Comparison of ENCODE assay signal across 8 cellular contexts in the genomic region with DNA sequence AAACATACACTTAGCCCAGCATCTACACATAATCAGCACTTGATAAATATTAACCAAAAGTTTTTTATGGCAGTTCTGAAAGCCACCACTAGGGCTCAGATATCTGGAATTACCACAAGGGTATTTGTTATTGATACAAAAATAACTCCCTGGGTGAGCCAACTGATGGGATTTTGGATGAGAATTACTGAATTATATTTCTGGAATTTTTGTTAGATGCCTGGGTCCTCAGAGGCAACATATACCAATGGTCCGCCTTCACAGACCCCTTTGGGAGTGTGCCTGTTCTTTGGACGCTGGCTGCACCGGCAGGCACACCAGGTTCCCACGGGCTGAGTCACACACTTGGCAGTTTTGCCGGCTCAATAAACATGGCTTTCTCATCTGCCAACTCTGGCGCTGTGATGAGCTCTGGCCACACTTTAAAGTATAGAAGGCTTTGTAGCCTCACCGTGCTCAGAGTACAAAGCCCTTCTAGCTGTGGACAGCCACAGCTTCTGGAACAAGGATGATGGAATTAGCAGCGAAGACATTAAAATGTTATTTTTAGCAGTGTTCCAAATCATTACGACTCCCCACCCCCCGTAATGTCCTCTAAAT. TPM values are rescaled to one million over a fixed set of nuclear protein-coding genes. Genes with fewer than 3 reads are reported as not detected.
A peak's percentile ranks its signal among the peaks of the same experiment; 100 is the strongest.
DNase-seq lines count a peak whose midpoint lies in the region; ATAC-seq, FAIRE-seq and TF ChIP-seq lines count a peak whose summit lies in the region.

No MANE protein-coding gene starts in this region.

- CTCF ChIA-PET in GM12878 (lab: Yijun Ruan, JAX) = interaction anchor here (0.7 to 1.3 kb wide), 11 partner anchors 14 to 264 kb away, joined by 3 to 6 read pairs (median 3); no protein-coding TSS in a partner anchor

- TF ChIP-seq RAD21 in GM12878 (IDR thresholded peaks at IDR 0.05; ENCODE audit: insufficient read depth, low read depth, low read length) = no peak

- H3K4me3 ChIP-seq in GM12878 (no peak overlapping the region), stomach (peak overlapping the region in 1 of 4 donors; percentile 4)

- H4K20me1 ChIP-seq in GM12878 (ENCODE audit: control insufficient read depth, insufficient read depth) = no peaks in the 10 kb centered on the region

- SMC1A ChIA-PET in GM12878 (lab: Charles Lee; ENCODE audit: uncharacterized antibody, unreplicated experiment) = interaction anchor here (1.0 to 1.1 kb wide), 2 partner anchors 63 to 163 kb away, joined by 3 to 5 read pairs; no protein-coding TSS in a partner anchor

- FAIRE-seq in GM12878 (lab: Jason Lieb, UNC) (no peak), islet of Langerhans (lab: Jason Lieb, UNC) (peak; percentile 45)

- no peaks in the 10 kb centered on the region for H3K79me2 ChIP-seq in GM12878 (ENCODE audit: control insufficient read depth, insufficient read depth, low read length)

- no TSS peak for BruUV-seq in GM12878 (replicated peaks; lab: Mats Ljungman, UMichigan)

- H3K36me3 ChIP-seq in GM12878 (ENCODE audit: control insufficient read depth in 2 of 2, insufficient read depth in 2 of 2, low read length in 1 of 2) (no peaks in the 10 kb centered on the region), stomach (no peaks in the 10 kb centered on the region)

- no peak overlapping the region for H3K9ac ChIP-seq in GM12878 (ENCODE audit: control insufficient read depth, insufficient read depth, low read length)

- H2AFZ ChIP-seq in GM12878 (ENCODE audit: control insufficient read depth, low read depth, low read length) = no peak overlapping the region

- TF ChIP-seq POLR2A in GM12878 (IDR thresholded peaks at IDR 0.05; ENCODE audit: low read depth, low read length) = no peak
- no peak for TF ChIP-seq POLR2A in stomach (IDR thresholded peaks at IDR 0.05)

- H3K27ac ChIP-seq in GM12878 (ENCODE audit: control insufficient read depth, insufficient read depth) (no peak overlapping the region), stomach (peak overlapping the region; percentile 68 to 90 (median 77))

- no peak overlapping the region for H3K4me2 ChIP-seq in GM12878 (ENCODE audit: control insufficient read depth, insufficient read depth)

- H3K4me1 ChIP-seq in GM12878 (ENCODE audit: control insufficient read depth, insufficient read depth, low read length) = no peaks in the 10 kb centered on the region
- peaks cover 14 to 45% (median 17%) of the 10 kb centered on the region in 4 donors for H3K4me1 ChIP-seq in stomach

- 37% methylated on average over 10 of the region's 10 CpGs for WGBS in GM12878 (ENCODE audit: insufficient coverage, insufficient replicate concordance, low lambda C conversion rate, missing lambda C conversion rate)
- 9 to 27% (median 16%) methylated on average over 10 of the region's 10 CpGs for whole genome bisulfite sequencing in stomach, 5 donors

- TF ChIP-seq EP300 in GM12878 (IDR thresholded peaks at IDR 0.05; ENCODE audit: borderline replicate concordance in 1 of 2, control insufficient read depth in 1 of 2, low read depth in 2 of 2, low read length in 2 of 2) (no peak), stomach (IDR thresholded peaks at IDR 0.05) (no peak)

- peak; percentile 85 for DNase-seq in DMS53 treated with DMSO at 0.1 percent for 48 hours (lab: John Stamatoyannopoulos, UW; ENCODE audit: unreplicated experiment)
- DNase-seq in NCI-H146 (lab: John Stamatoyannopoulos, UW) = peak; percentile 63
- no peak for DNase-seq in GM12878 (ENCODE audit: low read depth, low spot score)
- DNase-seq in stomach = peak; percentile 91
- no peak for DNase-seq in activated T-cell treated with anti-CD3 and anti-CD28 coated beads, Interleukin-2, amount 50 U/mL, for 48 hours
- no peak for DNase-seq in foreskin melanocyte

- RAD21 ChIA-PET in GM12878 (lab: Charles Lee; ENCODE audit: unreplicated experiment) = interaction anchor here (1.2 to 1.3 kb wide), 2 partner anchors 82 to 163 kb away, joined by 3 to 4 read pairs; no protein-coding TSS in a partner anchor

- H3K9me3 ChIP-seq in GM12878 (replicated peaks; ENCODE audit: control insufficient read depth, insufficient read depth, low read length) (no peaks in the 10 kb centered on the region), stomach (no peaks in the 10 kb centered on the region)

- TF ChIP-seq CTCF in GM12878 (IDR thresholded peaks at IDR 0.05 in 2 of 3, conservative IDR thresholded peaks at IDR 0.05 in 1 of 3; ENCODE audit: control insufficient read depth in 2 of 3, extremely low read depth in 1 of 3, insufficient read depth in 1 of 3, low read depth in 3 of 3, low read length in 3 of 3) (peak in 2 of 3 experiments; percentile 29 to 35; a peak in 4 of 6 replicates), stomach (IDR thresholded peaks at IDR 0.05) (peak in 5 of 7 experiments; percentile 65 to 84 (median 75))

- intact Hi-C loops in GM12878 (cut with micrococcal nuclease; ENCODE audit: unreplicated experiment) = loop anchor here (5.0 kb wide), 1 partner anchor 141 kb away; no protein-coding TSS in a partner anchor
- intact Hi-C loops in stomach (cut with DNase I; ENCODE audit: low total_unique reads) = no loop called here

- ATAC-seq in GM12878 (peak; percentile 55; the same call in 2 of the 3 replicates), HG03432 (IDR thresholded peaks at IDR 0.05; ENCODE audit: unreplicated experiment) (no peak)

- in situ Hi-C loops in GM12878 (cut with MboI) = no loop called here

- H3K27me3 ChIP-seq in GM12878 (replicated peaks in 1 of 2; ENCODE audit: control insufficient read depth in 2 of 2, insufficient read depth in 2 of 2, low read length in 1 of 2) (no peaks in the 10 kb centered on the region), stomach (no peaks in the 10 kb centered on the region)

- POLR2A ChIA-PET in GM12878 (lab: Charles Lee) = no interaction called here

TF ChIP-seq in GM12878, 131 proteins besides CTCF, POLR2A, EP300 and RAD21:
- no peak for TF ChIP-seq CHD2 (IDR thresholded peaks at IDR 0.05; ENCODE audit: borderline replicate concordance, low read depth, low read length)
- no peak for TF ChIP-seq EED (IDR thresholded peaks at IDR 0.05; ENCODE audit: low read depth)
- no peak for TF ChIP-seq NBN (IDR thresholded peaks at IDR 0.05)
- no peak for TF ChIP-seq CBX5 (IDR thresholded peaks at IDR 0.05; ENCODE audit: low read depth)

RNA-seq across cellular contexts. Expression of a gene that starts 24.5 kb away (rescaled TPM):
- total RNA-seq in GM12878 (2013; cell fraction: nucleolus; rRNA removed) = 6.3 and 7.2 TPM in 2 replicates
- 0.28 and 0.54 TPM in 2 replicates for total RNA-seq in GM12878 (2014; rRNA removed)
- 0.64 and 0.72 TPM in 2 replicates for total RNA-seq in GM12878 (2014; rRNA removed; fragmentation: Illumina TruSeq; extraction: Trizol)
- 0.45 and 1.0 TPM in 2 replicates for total RNA-seq in GM12878 (2021)
- polyA plus RNA-seq in GM12878 (2011; ENCODE audit: low read depth) = 0.33 TPM
- 0.19 and 0.27 TPM in 2 replicates for polyA plus RNA-seq in GM12878 (2011; rRNA removed)
- 0.37 and 0.52 TPM in 2 replicates for polyA plus RNA-seq in GM12878 (2011; cell fraction: cytosol; rRNA removed)
- polyA plus RNA-seq in GM12878 (2011; cell fraction: nucleus; rRNA removed) = 0.33 and 0.98 TPM in 2 replicates
- 0.35 and 0.94 TPM in 2 replicates for polyA plus RNA-seq in GM12878 (2012)
- 0.98 TPM in 1 of 2 replicates, not detected in the other for polyA plus RNA-seq in GM12878 (2014; fragmentation: Illumina TruSeq; extraction: Trizol)
- polyA plus RNA-seq in GM12878 (2014; fragmentation: Nextera tagmentation; extraction: Ambion mirVana) = under 1 TPM in 1 of 2 experiments, not detected in 1; 0.24 TPM
- 0.30 and 1.2 TPM in 2 replicates for polyA plus RNA-seq in GM12878 (2014; rRNA removed)
- polyA plus RNA-seq in GM12878 (2016; fragmentation: Nextera tagmentation; extraction: Ambion mirVana) = 1 to 10 TPM in 1 of 2 experiments, under 1 TPM in 1; 0.86 to 2.8 TPM
- 0.07 and 0.26 TPM in 2 replicates for polyA minus RNA-seq in GM12878 (2011; rRNA and poly(A)+ RNA removed)
- polyA minus RNA-seq in GM12878 (2011; cell fraction: cytosol; rRNA and poly(A)+ RNA removed) = not detected in 2 replicates
- polyA minus RNA-seq in GM12878 (2011; cell fraction: nucleus; rRNA and poly(A)+ RNA removed) = 0.48 and 0.57 TPM in 2 replicates
- 100 to 1,000 TPM in 1 of 5 donors, 10 to 100 TPM in 4; 14.0 to 134 (median 21.4) TPM for total RNA-seq in stomach
- polyA plus RNA-seq in stomach = 10 to 100 TPM; 14.8 to 23.5 (median 17.4) TPM

Comparison
In these comparisons a context has a peak if more than half of its experiments do, and no peak if none do; other contexts are left out.
1. DNase-seq: peak in DMS53 treated with DMSO at 0.1 percent for 48 hours (single experiment), NCI-H146 (single experiment) and stomach (single experiment); none in GM12878 (single experiment), activated T-cell treated with anti-CD3 and anti-CD28 coated beads, Interleukin-2, amount 50 U/mL, for 48 hours (0 of 2) and foreskin melanocyte (single experiment).